Comparison of ENCODE assay signal across 10 cellular contexts in genomic region chr6:144460224-144461095, GRCh38.
DNase-seq lines count a peak whose midpoint lies in the region; ATAC-seq and TF ChIP-seq lines count a peak whose summit lies in the region.
"Had no signal": no experiment of that assay in that cellular context is flagged by ENCODE, and none has a peak within 500 bp of the region (broad histone marks: within the 10 kb centered on the region; RNA-seq: fewer than 3 reads in every experiment).

No MANE protein-coding gene starts in this region.

- intact Hi-C loops in activated CD4-positive, alpha-beta T cell treated with anti-CD3 and anti-CD28 coated beads, Interleukin-2, amount 10 ng/mL, durations not matched to agents 24 days and 14 days (cut with micrococcal nuclease) = loop anchor here (1.0 kb wide), 1 partner anchor 9 kb away; no protein-coding TSS in a partner anchor
- intact Hi-C loops in PC-9 (cut with micrococcal nuclease; ENCODE audit: unreplicated experiment) (no loop called here), thyroid gland (cut with DNase I) (no loop called here), heart left ventricle (cut with DNase I) (no loop called here)

- WGBS in thyroid gland, 2 donors = 80 to 87% methylated on average over 6 of the region's 6 CpGs
- 74 to 81% (median 75%) methylated on average over 6 of the region's 6 CpGs for WGBS in heart left ventricle, 4 donors

- H3K9me3 ChIP-seq in PC-9 (ENCODE audit: insufficient read depth, low read depth) (no peaks in the 10 kb centered on the region), thyroid gland (no peaks in the 10 kb centered on the region), heart left ventricle (no peaks in the 10 kb centered on the region)
- H3K9me3 ChIP-seq: A549, pancreas had no signal

- no TSS peak for BruUV-seq in PC-9 (replicated peaks; lab: Mats Ljungman, UMichigan)

- TF ChIP-seq CTCF in PC-9 (conservative IDR thresholded peaks at IDR 0.05) (no peak), thyroid gland (IDR thresholded peaks at IDR 0.05) (no peak), heart left ventricle (IDR thresholded peaks at IDR 0.05) (no peak)

- H3K27me3 Mint-ChIP-seq in activated CD4-positive, alpha-beta T cell treated with anti-CD3 and anti-CD28 coated beads, Interleukin-2, amount 10 ng/mL, durations not matched to agents 24 days and 14 days = no peaks in the 10 kb centered on the region
- H3K27me3 Mint-ChIP-seq in T-cell = no peaks in the 10 kb centered on the region

- POLR2A ChIA-PET in T-cell (lab: Charles Lee) (interaction anchor here (0.6 to 0.7 kb wide), 2 partner anchors 49 to 102 kb away, joined by 3 to 11 read pairs; no protein-coding TSS in a partner anchor), PC-9 (lab: Charles Lee; ENCODE audit: unreplicated experiment) (no interaction called here)

- no peaks in the 10 kb centered on the region for H3F3A ChIP-seq in PC-9 (ENCODE audit: insufficient read depth, low read depth)

- no peaks in the 10 kb centered on the region for H3K79me2 ChIP-seq in PC-9 (ENCODE audit: low read depth)

- H3K36me3 ChIP-seq in PC-9 (ENCODE audit: low read depth) (peaks cover 18% of the 10 kb centered on the region; the same call in 1 of the 2 replicates), thyroid gland (peaks cover 18 to 19% of the 10 kb centered on the region in 2 donors), heart left ventricle (peaks cover 0 to 96% (median 90%) of the 10 kb centered on the region in 9 donors)

- H3K27ac Mint-ChIP-seq in activated CD4-positive, alpha-beta T cell treated with anti-CD3 and anti-CD28 coated beads, Interleukin-2, amount 10 ng/mL, durations not matched to agents 24 days and 14 days = peak overlapping the region; percentile 78
- peak overlapping the region; percentile 85 to 95 for H3K27ac Mint-ChIP-seq in T-cell

- no peak overlapping the region for H3K4me2 ChIP-seq in PC-9
- H3K4me2 ChIP-seq: A549 had no signal

- peaks cover 9% of the 10 kb centered on the region for H3K4me1 Mint-ChIP-seq in activated CD4-positive, alpha-beta T cell treated with anti-CD3 and anti-CD28 coated beads, Interleukin-2, amount 10 ng/mL, durations not matched to agents 24 days and 14 days
- H3K4me1 Mint-ChIP-seq in T-cell = peaks cover 28 to 35% (median 30%) of the 10 kb centered on the region in 3 donors

- DNase-seq in activated CD4-positive, alpha-beta T cell treated with anti-CD3 and anti-CD28 coated beads, Interleukin-2, amount 10 ng/mL, durations not matched to agents 24 days and 14 days = peak; percentile 72
- no peak for DNase-seq in activated CD4-positive, alpha-beta T cell treated with anti-CD3 and anti-CD28 coated beads, Interleukin-2, amount 50 U/mL, for 4 hours
- DNase-seq in T-cell (no peak), PC-9 (no peak), thyroid gland (no peak), heart left ventricle (no peak)
- DNase-seq in stimulated activated naive CD8-positive, alpha-beta T cell treated with anti-CD3 and anti-CD28 coated beads, Interleukin-15, Interleukin-2, amounts not matched to agents 100 U/mL and 50 U/mL, for 24 hours = no peak
- DNase-seq: pancreas had no signal

- peak; percentile 94 for ATAC-seq in HG02678 (IDR thresholded peaks at IDR 0.05; ENCODE audit: unreplicated experiment)
- peak; percentile 54 to 83 (median 70) for ATAC-seq in T-cell (replicated peaks in 1 of 4)
- ATAC-seq in stimulated activated naive CD8-positive, alpha-beta T cell treated with anti-CD3 and anti-CD28 coated beads, Interleukin-15, Interleukin-2, amounts not matched to agents 100 U/mL and 50 U/mL, for 24 hours = peak; percentile 43
- ATAC-seq in heart left ventricle = no peak
- ATAC-seq: A549 had no signal

- H3K4me3 ChIP-seq in PC-9 = no peak overlapping the region
- no peak overlapping the region for H3K4me3 ChIP-seq in thyroid gland (replicated peaks in 1 of 3)
- H3K4me3 ChIP-seq in heart left ventricle = no peak overlapping the region
- H3K4me3 ChIP-seq: A549, pancreas had no signal

- H3K4me3 Mint-ChIP-seq in activated CD4-positive, alpha-beta T cell treated with anti-CD3 and anti-CD28 coated beads, Interleukin-2, amount 10 ng/mL, durations not matched to agents 24 days and 14 days = peak overlapping the region; percentile 48
- peak overlapping the region in 2 of 3 donors; percentile 13 to 66 for H3K4me3 Mint-ChIP-seq in T-cell

- H3K27ac ChIP-seq in PC-9 (no peak overlapping the region), thyroid gland (no peak overlapping the region), heart left ventricle (peak overlapping the region in 1 of 12 donors; percentile 7)
- H3K27ac ChIP-seq: A549 had no signal

- no peaks in the 10 kb centered on the region for H3K27me3 ChIP-seq in PC-9 (ENCODE audit: insufficient read depth, low read depth)
- H3K27me3 ChIP-seq in thyroid gland = no peaks in the 10 kb centered on the region
- H3K27me3 ChIP-seq in heart left ventricle = no peaks in the 10 kb centered on the region
- H3K27me3 ChIP-seq: pancreas had no signal

- CTCF ChIA-PET in T-cell (lab: Charles Lee) = interaction anchor here in 1 of 2 donors (0.7 kb wide), 1 partner anchor 119 kb away, joined by 4 read pairs; no protein-coding TSS in a partner anchor
- CTCF ChIA-PET in PC-9 (lab: Charles Lee) = no interaction called here

- no peak for TF ChIP-seq POLR2A in thyroid gland (IDR thresholded peaks at IDR 0.05)
- no peak for TF ChIP-seq POLR2A in heart left ventricle (IDR thresholded peaks at IDR 0.05)

- no peak overlapping the region for H2AFZ ChIP-seq in PC-9

- H3K4me1 ChIP-seq in PC-9 (replicated peaks; ENCODE audit: insufficient read depth) (no peaks in the 10 kb centered on the region), thyroid gland (no peaks in the 10 kb centered on the region), heart left ventricle (peaks cover 0 to 11% (median 0%) of the 10 kb centered on the region in 12 donors)
- H3K4me1 ChIP-seq: A549, pancreas had no signal

- H4K20me1 ChIP-seq in PC-9 (ENCODE audit: insufficient read depth) = no peaks in the 10 kb centered on the region

- H3K9me2 ChIP-seq in PC-9 (ENCODE audit: insufficient read depth) = no peaks in the 10 kb centered on the region

- peaks cover 53% of the 10 kb centered on the region for H3K36me3 Mint-ChIP-seq in activated CD4-positive, alpha-beta T cell treated with anti-CD3 and anti-CD28 coated beads, Interleukin-2, amount 10 ng/mL, durations not matched to agents 24 days and 14 days (ENCODE audit: low read depth)
- H3K36me3 Mint-ChIP-seq in T-cell = peaks cover 73% of the 10 kb centered on the region

- no peaks in the 10 kb centered on the region for H3K9me3 Mint-ChIP-seq in activated CD4-positive, alpha-beta T cell treated with anti-CD3 and anti-CD28 coated beads, Interleukin-2, amount 10 ng/mL, durations not matched to agents 24 days and 14 days
- H3K9me3 Mint-ChIP-seq in T-cell = no peaks in the 10 kb centered on the region

Comparison
In these comparisons a context has a peak if more than half of its experiments do, and no peak if none do; other contexts are left out.
1. ATAC-seq: peak in HG02678 (single experiment), T-cell (4 of 4) and stimulated activated naive CD8-positive, alpha-beta T cell treated with anti-CD3 and anti-CD28 coated beads, Interleukin-15, Interleukin-2, amounts not matched to agents 100 U/mL and 50 U/mL, for 24 hours (single experiment); none in heart left ventricle (0 of 4).